ENCODE assay signal across 8 cellular contexts in genomic region chr9:124110307-124110915, GRCh38.
DNase-seq lines count a peak whose midpoint lies in the region; ATAC-seq and TF ChIP-seq lines count a peak whose summit lies in the region.

No MANE protein-coding gene starts in this region.

- H3K4me1 ChIP-seq in CD8-positive, alpha-beta T cell (ENCODE audit: insufficient read depth, low read length): no peaks in the 10 kb centered on the region
- no peaks in the 10 kb centered on the region for H3K4me1 ChIP-seq in foreskin keratinocyte
- H3K4me1 ChIP-seq in prostate gland (replicated peaks): no peaks in the 10 kb centered on the region

- ATAC-seq in CD8-positive, alpha-beta T cell: peak; percentile 42
- ATAC-seq in foreskin keratinocyte: peak; percentile 79

- no peak overlapping the region for H3K27ac ChIP-seq in CD8-positive, alpha-beta T cell (ENCODE audit: low read depth, low read length)
- H3K27ac ChIP-seq in foreskin keratinocyte (no peak overlapping the region), prostate gland (no peak overlapping the region), WERI-Rb-1 (no peak overlapping the region)

- CTCF ChIA-PET in CD8-positive, alpha-beta T cell (lab: Charles Lee): interaction anchor here (1.5 to 2.5 kb wide), 2 partner anchors 16 to 22 kb away, joined by 4 to 13 read pairs; no protein-coding TSS in a partner anchor

- H3K36me3 ChIP-seq in CD8-positive, alpha-beta T cell (ENCODE audit: insufficient read depth, low read length): no peaks in the 10 kb centered on the region
- H3K36me3 ChIP-seq in prostate gland: no peaks in the 10 kb centered on the region
- no peaks in the 10 kb centered on the region for H3K36me3 ChIP-seq in WERI-Rb-1

- POLR2A ChIA-PET in CD8-positive, alpha-beta T cell (lab: Charles Lee): no interaction called here

- no peaks in the 10 kb centered on the region for H3K36me3 Mint-ChIP-seq in CD8-positive, alpha-beta T cell

- H3K4me1 Mint-ChIP-seq in CD8-positive, alpha-beta T cell (ENCODE audit: low read depth): no peaks in the 10 kb centered on the region

- peaks cover 34% of the 10 kb centered on the region for H3K27me3 Mint-ChIP-seq in CD8-positive, alpha-beta T cell (ENCODE audit: low read depth)

- no peak overlapping the region for H3K4me3 Mint-ChIP-seq in CD8-positive, alpha-beta T cell

- 38% methylated on average over 16 of the region's 16 CpGs for WGBS in prostate gland

- peaks cover 6% of the 10 kb centered on the region for H3K27me3 ChIP-seq in CD8-positive, alpha-beta T cell (ENCODE audit: insufficient read depth, low read length)
- H3K27me3 ChIP-seq in foreskin keratinocyte: peaks cover 2% of the 10 kb centered on the region
- no peaks in the 10 kb centered on the region for H3K27me3 ChIP-seq in prostate gland (replicated peaks; ENCODE audit: insufficient read depth)
- no peaks in the 10 kb centered on the region for H3K27me3 ChIP-seq in WERI-Rb-1 (ENCODE audit: insufficient read depth, low read depth, severe bottlenecking)

- H3K27ac Mint-ChIP-seq in CD8-positive, alpha-beta T cell: no peak overlapping the region

- TF ChIP-seq CTCF in CD8-positive, alpha-beta T cell (IDR thresholded peaks at IDR 0.05): no peak
- no peak for TF ChIP-seq CTCF in foreskin keratinocyte (conservative IDR thresholded peaks at IDR 0.05)
- TF ChIP-seq CTCF in prostate gland (IDR thresholded peaks at IDR 0.05): no peak
- TF ChIP-seq CTCF in WERI-Rb-1 (IDR thresholded peaks at IDR 0.05; ENCODE audit: low read depth, low read length): no peak

- H3K9me3 ChIP-seq in CD8-positive, alpha-beta T cell (ENCODE audit: low read length): no peaks in the 10 kb centered on the region
- no peaks in the 10 kb centered on the region for H3K9me3 ChIP-seq in prostate gland
- no peaks in the 10 kb centered on the region for H3K9me3 ChIP-seq in WERI-Rb-1 (ENCODE audit: severe bottlenecking)

- peak in 3 of 7 experiments; percentile 14 to 37 (median 25) for DNase-seq in CD8-positive, alpha-beta T cell
- DNase-seq in KG1 (lab: John Stamatoyannopoulos, UW) (peak; percentile 10), foreskin keratinocyte (peak in 1 of 2 donors; percentile 43), prostate gland (ENCODE audit: low spot score) (peak; percentile 43), WERI-Rb-1 (no peak), NCI-H1105 treated with DMSO at 0.1 percent for 48 hours (lab: John Stamatoyannopoulos, UW) (no peak)
- DNase-seq in activated CD4-positive, alpha-beta T cell treated with anti-CD3 and anti-CD28 coated beads, Interleukin-2, amount 50 U/mL, for 24 hours (ENCODE audit: low read depth in 1 of 2, low spot score in 1 of 2): peak; percentile 9 to 10
- no peak for DNase-seq in NK-92 treated with Interleukin-12 subunit alpha and Interleukin-12 subunit beta, amount 100 ng/mL, for 24 hours (lab: John Stamatoyannopoulos, UW)

- no peak overlapping the region for H3K4me3 ChIP-seq in CD8-positive, alpha-beta T cell (ENCODE audit: low read depth, low read length)
- no peak overlapping the region for H3K4me3 ChIP-seq in prostate gland
- no peak overlapping the region for H3K4me3 ChIP-seq in WERI-Rb-1 (ENCODE audit: low read depth, low read length)

- no peaks in the 10 kb centered on the region for H3K9me3 Mint-ChIP-seq in CD8-positive, alpha-beta T cell

- intact Hi-C loops in CD8-positive, alpha-beta T cell (cut with DNase I, micrococcal nuclease): no loop called here
- intact Hi-C loops in prostate gland (cut with DNase I): no loop called here

- TF ChIP-seq POLR2A in prostate gland (IDR thresholded peaks at IDR 0.05): no peak

Comparison
In these comparisons a context has a peak if more than half of its experiments do, and no peak if none do; other contexts are left out.
1. DNase-seq: peak in KG1 (single experiment), activated CD4-positive, alpha-beta T cell treated with anti-CD3 and anti-CD28 coated beads, Interleukin-2, amount 50 U/mL, for 24 hours (2 of 2) and prostate gland (single experiment); none in NK-92 treated with Interleukin-12 subunit alpha and Interleukin-12 subunit beta, amount 100 ng/mL, for 24 hours (single experiment), WERI-Rb-1 (single experiment) and NCI-H1105 treated with DMSO at 0.1 percent for 48 hours (single experiment).